In genomic region chr17:10435096-10435495, GRCh38 we compare ENCODE assay signal across 16 cellular contexts. TPM values are rescaled to one million over a fixed set of nuclear protein-coding genes. Genes with fewer than 3 reads are reported as not detected.
A peak's percentile ranks its signal among the peaks of the same experiment; 100 is the strongest.
DNase-seq lines count a peak whose midpoint lies in the region; ATAC-seq and TF ChIP-seq lines count a peak whose summit lies in the region.
"Had no signal": no experiment of that assay in that cellular context is flagged by ENCODE, and none has a peak within 500 bp of the region (broad histone marks: within the 10 kb centered on the region; RNA-seq: fewer than 3 reads in every experiment).

No MANE protein-coding gene starts in this region.

- H3K36me3 ChIP-seq in BLaER1 (no peaks in the 10 kb centered on the region), mesendoderm (ENCODE audit: control insufficient read depth, insufficient read depth, low read length) (no peaks in the 10 kb centered on the region)
- H3K36me3 ChIP-seq: BE2C had no signal

- TF ChIP-seq CTCF in natural killer cell (IDR thresholded peaks at IDR 0.05): no peak

- no peaks in the 10 kb centered on the region for H4K20me1 ChIP-seq in BLaER1

- no peaks in the 10 kb centered on the region for H3K4me1 Mint-ChIP-seq in natural killer cell
- H3K4me1 Mint-ChIP-seq: CD8-positive, alpha-beta memory T cell had no signal

- peak overlapping the region; percentile 15 for H4K8ac ChIP-seq in mesendoderm (ENCODE audit: low read depth, low read length)

- ATAC-seq in GM19324 (IDR thresholded peaks at IDR 0.05; ENCODE audit: low FRiP score, unreplicated experiment) (no peak), natural killer cell (no peak)

- H3K4me3 ChIP-seq in BLaER1: no peak overlapping the region
- H3K4me3 ChIP-seq in mesendoderm (ENCODE audit: low read length): no peak overlapping the region
- H3K4me3 ChIP-seq: PC-9 had no signal

- intact Hi-C loops in natural killer cell (cut with micrococcal nuclease): no loop called here

- H3K23ac ChIP-seq in mesendoderm (ENCODE audit: low read length): no peak overlapping the region

- H2AK5ac ChIP-seq in mesendoderm (ENCODE audit: low read length): no peak overlapping the region

- H3K27me3 Mint-ChIP-seq in natural killer cell (ENCODE audit: low read depth in 2 of 2): peaks cover 34 to 70% of the 10 kb centered on the region in 2 donors

- no peak overlapping the region for H4K5ac ChIP-seq in mesendoderm (ENCODE audit: low read length)

- peaks cover 11% of the 10 kb centered on the region for H3K9me3 ChIP-seq in BLaER1
- H3K9me3 ChIP-seq: BE2C had no signal

- H3K79me2 ChIP-seq in mesendoderm (ENCODE audit: control insufficient read depth, insufficient read depth, low read length): no peaks in the 10 kb centered on the region

- H2BK5ac ChIP-seq in mesendoderm (ENCODE audit: low read length): no peak overlapping the region

- H3K27ac ChIP-seq in BLaER1 (no peak overlapping the region; the same call in 1 of the 2 replicates), mesendoderm (ENCODE audit: low read depth, low read length) (no peak overlapping the region)
- H3K27ac ChIP-seq: PC-9 had no signal

- DNase-seq in GM04504 (ENCODE audit: low read depth): peak; percentile 9
- peak; percentile 85 for DNase-seq in NCI-H226
- DNase-seq in mesendoderm: peak; percentile 51
- no peak for DNase-seq in hypothalamus (lab: John Stamatoyannopoulos, UW)
- DNase-seq in activated effector memory CD4-positive, alpha-beta T cell treated with Interleukin-2 at 50 U/mL for 16 hours: no peak
- no peak for DNase-seq in natural killer cell
- DNase-seq: BE2C; CD8-positive, alpha-beta memory T cell; H7; KBM-7; NCI-H1092 treated with DMSO at 0.1 percent for 48 hours; NCI-H2081 treated with DMSO at 0.1 percent for 48 hours; NCI-H524; PC-9 had no signal

- H3K4me3 Mint-ChIP-seq in natural killer cell: no peak overlapping the region
- H3K4me3 Mint-ChIP-seq: CD8-positive, alpha-beta memory T cell had no signal

- H3K9me3 Mint-ChIP-seq in natural killer cell: no peaks in the 10 kb centered on the region

- H3K79me1 ChIP-seq in mesendoderm (ENCODE audit: low read length): no peaks in the 10 kb centered on the region

- H3K56ac ChIP-seq in mesendoderm (ENCODE audit: low read length): no peak overlapping the region

- no CpG with 5 or more reads among the region's 3 CpGs for WGBS in mesendoderm (ENCODE audit: extremely low coverage, insufficient coverage, low lambda C conversion rate)

- H3K9ac ChIP-seq in BLaER1 (no peak overlapping the region), mesendoderm (ENCODE audit: low read length) (no peak overlapping the region)

- no peak overlapping the region for H3K18ac ChIP-seq in mesendoderm (ENCODE audit: low read length)

- H2BK15ac ChIP-seq in mesendoderm (replicated peaks; ENCODE audit: low read depth): no peak overlapping the region

- no peak overlapping the region for H3K4ac ChIP-seq in mesendoderm (ENCODE audit: low read depth, low read length)

- no peak overlapping the region for H2BK120ac ChIP-seq in mesendoderm (ENCODE audit: low read depth, low read length)

- H3K27me3 ChIP-seq in BLaER1: no peaks in the 10 kb centered on the region
- H3K27me3 ChIP-seq in mesendoderm (ENCODE audit: insufficient read depth, low read length, poor library complexity): no peaks in the 10 kb centered on the region
- H3K27me3 ChIP-seq: BE2C had no signal

- peaks cover 15% of the 10 kb centered on the region for H3K4me1 ChIP-seq in BLaER1
- no peaks in the 10 kb centered on the region for H3K4me1 ChIP-seq in mesendoderm (ENCODE audit: control insufficient read depth, low read depth, low read length)
- H3K4me1 ChIP-seq: BE2C had no signal

- H3K4me2 ChIP-seq in BLaER1 (peak overlapping the region; percentile 53), mesendoderm (ENCODE audit: low read length) (no peak overlapping the region)
- H3K4me2 ChIP-seq: PC-9 had no signal

- no peaks in the 10 kb centered on the region for H3K36me3 Mint-ChIP-seq in natural killer cell
- H3K36me3 Mint-ChIP-seq: CD8-positive, alpha-beta memory T cell had no signal

- no peak overlapping the region for H3K27ac Mint-ChIP-seq in natural killer cell
- H3K27ac Mint-ChIP-seq: CD8-positive, alpha-beta memory T cell had no signal

RNA-seq across cellular contexts. Expression of gene MYH8, which starts 13.3 kb away (rescaled TPM):
- polyA plus RNA-seq in mesendoderm (2013, experiment 1 of 2): 0.01 TPM
- under 0.01 TPM for polyA plus RNA-seq in mesendoderm (2013, experiment 2 of 2)
- total RNA-seq in natural killer cell: not detected
- total RNA-seq: CD8-positive, alpha-beta memory T cell; H7; PC-9 had no signal
- polyA plus RNA-seq: CD8-positive, alpha-beta memory T cell had no signal

RNA-seq across cellular contexts. Expression of gene MYH4, which starts 34.3 kb away (rescaled TPM):
- polyA plus RNA-seq in mesendoderm (2013, experiment 1 of 2): not detected
- polyA plus RNA-seq in mesendoderm (2013, experiment 2 of 2): not detected
- not detected for total RNA-seq in natural killer cell
- total RNA-seq: CD8-positive, alpha-beta memory T cell; H7; PC-9 had no signal
- polyA plus RNA-seq: CD8-positive, alpha-beta memory T cell had no signal

Comparison
In these comparisons a context has a peak if more than half of its experiments do, and no peak if none do; other contexts are left out.
1. DNase-seq: peak in GM04504 (single experiment), NCI-H226 (single experiment) and mesendoderm (single experiment); none in hypothalamus (0 of 51), activated effector memory CD4-positive, alpha-beta T cell treated with Interleukin-2 at 50 U/mL for 16 hours (single experiment) and natural killer cell (single experiment).